ENCODE assay signal across 13 cellular contexts in the genomic region with DNA sequence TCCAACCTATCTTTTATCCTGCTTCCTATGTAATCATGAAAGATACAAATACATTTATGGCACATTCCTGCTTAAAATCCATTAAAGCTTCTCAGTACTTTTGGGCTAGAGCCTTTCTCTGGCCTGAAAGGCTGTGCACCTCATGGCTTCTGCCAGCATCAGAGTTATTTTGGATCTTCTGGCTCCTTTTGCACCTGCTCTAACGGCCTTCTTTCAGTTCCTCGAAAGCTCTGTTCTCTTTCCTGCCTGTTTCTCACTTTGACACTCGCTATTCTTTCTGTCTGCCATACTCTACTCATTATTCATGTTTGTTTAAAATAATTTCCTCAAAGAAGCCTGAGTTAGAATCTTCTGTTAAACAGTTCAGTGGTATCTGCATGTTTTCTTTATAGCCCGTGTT.
DNase-seq lines count a peak whose midpoint lies in the region; ATAC-seq and TF ChIP-seq lines count a peak whose summit lies in the region.
"Had no signal": no experiment of that assay in that cellular context is flagged by ENCODE, and none has a peak within 500 bp of the region (broad histone marks: within the 10 kb centered on the region; RNA-seq: fewer than 3 reads in every experiment).

No MANE protein-coding gene starts in this region.

- H3K27me3 ChIP-seq in tibial nerve (no peaks in the 10 kb centered on the region), body of pancreas (no peaks in the 10 kb centered on the region), esophagus squamous epithelium (no peaks in the 10 kb centered on the region)
- H3K27me3 ChIP-seq: hepatocyte had no signal

- no peak for TF ChIP-seq CTCF in tibial nerve (IDR thresholded peaks at IDR 0.05)
- no peak for TF ChIP-seq CTCF in body of pancreas (IDR thresholded peaks at IDR 0.05)
- no peak for TF ChIP-seq CTCF in esophagus squamous epithelium (IDR thresholded peaks at IDR 0.05)

- H3K9me3 ChIP-seq in tibial nerve, result no peaks in the 10 kb centered on the region
- no peaks in the 10 kb centered on the region for H3K9me3 ChIP-seq in body of pancreas
- no peaks in the 10 kb centered on the region for H3K9me3 ChIP-seq in esophagus squamous epithelium

- H3K27ac ChIP-seq in tibial nerve (no peak overlapping the region), body of pancreas (no peak overlapping the region), esophagus squamous epithelium (no peak overlapping the region)
- H3K27ac ChIP-seq: hepatocyte, SK-N-MC had no signal

- intact Hi-C loops in body of pancreas (cut with DNase I), result no loop called here
- intact Hi-C loops in esophagus squamous epithelium (cut with DNase I), result no loop called here

- no peak for TF ChIP-seq EP300 in tibial nerve (IDR thresholded peaks at IDR 0.05)

- H3K4me1 ChIP-seq in tibial nerve (peaks cover 0 to 18% (median 2%) of the 10 kb centered on the region in 4 donors), body of pancreas (peaks cover 10% of the 10 kb centered on the region), esophagus squamous epithelium (peaks cover 0 to 27% (median 0%) of the 10 kb centered on the region in 3 donors)

- DNase-seq in MV-4-11 (lab: John Stamatoyannopoulos, UW) (peak; percentile 33), tibial nerve (ENCODE audit: low spot score in 2 of 2) (no peak), body of pancreas (no peak), esophagus squamous epithelium (lab: John Stamatoyannopoulos, UW) (no peak)
- no peak for DNase-seq in activated naive CD4-positive, alpha-beta T cell treated with anti-CD3 and anti-CD28 coated beads, Interleukin-2, amount 50 U/mL, for 16 hours
- DNase-seq: NCI-H226, small intestine had no signal

- H3K36me3 ChIP-seq in tibial nerve (peaks cover 0 to 47% (median 0%) of the 10 kb centered on the region in 3 donors), body of pancreas (replicated peaks in 1 of 2; ENCODE audit: insufficient read depth in 1 of 2, low read depth in 2 of 2) (peaks cover 0 to 2% of the 10 kb centered on the region in 2 donors), esophagus squamous epithelium (peaks cover 0 to 49% (median 5%) of the 10 kb centered on the region in 3 donors)

- WGBS in tibial nerve, 2 donors, result 87 to 88% methylated on average over 4 of the region's 4 CpGs
- 78 to 90% methylated on average over 4 of the region's 4 CpGs for whole genome bisulfite sequencing in body of pancreas, 2 donors
- 77 to 93% methylated on average over 4 of the region's 4 CpGs for WGBS in esophagus squamous epithelium, 2 donors

- H3K4me3 ChIP-seq in tibial nerve, result no peak overlapping the region
- no peak overlapping the region for H3K4me3 ChIP-seq in body of pancreas
- no peak overlapping the region for H3K4me3 ChIP-seq in esophagus squamous epithelium
- H3K4me3 ChIP-seq: hepatocyte, SK-N-MC had no signal

- ATAC-seq in GM18505 (IDR thresholded peaks at IDR 0.05; ENCODE audit: unreplicated experiment), result peak; percentile 42
- ATAC-seq in GM21360 (IDR thresholded peaks at IDR 0.05; ENCODE audit: unreplicated experiment), result peak; percentile 38
- ATAC-seq in HG02981 (IDR thresholded peaks at IDR 0.05; ENCODE audit: unreplicated experiment), result peak; percentile 50
- no peak for ATAC-seq in body of pancreas
- ATAC-seq: HepG2 had no signal

- TF ChIP-seq POLR2A in GM18505 (IDR thresholded peaks at IDR 0.05; ENCODE audit: borderline replicate concordance, extremely low read depth, insufficient read depth, insufficient read length) (no peak), tibial nerve (IDR thresholded peaks at IDR 0.05) (no peak), body of pancreas (IDR thresholded peaks at IDR 0.05) (no peak), esophagus squamous epithelium (IDR thresholded peaks at IDR 0.05) (no peak)
